In genomic region chr2:168652997-168653906, GRCh38 we compare ENCODE assay signal across 20 cellular contexts.
"Had no signal": no experiment of that assay in that cellular context is flagged by ENCODE, and none has a peak within 500 bp of the region (broad histone marks: within the 10 kb centered on the region; RNA-seq: fewer than 3 reads in every experiment).

No MANE protein-coding gene starts in this region.

- H3K27me3 ChIP-seq: adrenal gland, cardiac muscle cell, right atrium auricular region, tibial artery, vagina had no signal

- H3K27ac ChIP-seq: adrenal gland, cardiac muscle cell, right atrium auricular region, skin epidermis, tibial artery, vagina had no signal

- H3K9me3 ChIP-seq: adrenal gland, right atrium auricular region, tibial artery, vagina had no signal

- DNase-seq: activated CD4-positive, alpha-beta memory T cell treated with anti-CD3 and anti-CD28 coated beads, Interleukin-2, amount 10 ng/mL, durations not matched to agents 7 days and 5 days; activated effector memory CD4-positive, alpha-beta T cell treated with anti-CD3 and anti-CD28 coated beads, Interleukin-2, amount 50 U/mL, for 16 hours; activated T-cell treated with anti-CD3 and anti-CD28 coated beads, Interleukin-2, amount 50 U/mL, for 48 hours; adrenal gland; hippocampal formation; left ventricle myocardium superior; mesenchymal stem cell; natural killer cell; nucleus accumbens; stimulated activated CD4-positive, alpha-beta T cell treated with anti-CD3 and anti-CD28 coated beads, Interleukin-15, amount 100 ng/mL, for 24 hours; stimulated activated CD4-positive, alpha-beta T cell treated with anti-CD3 and anti-CD28 coated beads, Interleukin-4, amount 100 ng/mL, for 1 hour; stimulated activated naive B cell treated with anti-CD40 and anti-IgM and Interleukin-4, amounts not matched to agents 10 μg/mL and 1 μg/mL and 100 μg/mL, for 72 hours; T1000; tibial artery had no signal

- H3K4me3 Mint-ChIP-seq: activated CD4-positive, alpha-beta memory T cell treated with anti-CD3 and anti-CD28 coated beads, Interleukin-2, amount 10 ng/mL, durations not matched to agents 7 days and 5 days; activated naive CD4-positive, alpha-beta T cell treated with anti-CD3 and anti-CD28 coated beads, Interleukin-2, amount 50 U/mL, for 24 hours; natural killer cell; stimulated activated naive B cell treated with anti-CD40 and anti-IgM and Interleukin-4, amounts not matched to agents 10 μg/mL and 1 μg/mL and 100 μg/mL, for 72 hours had no signal

- H3K36me3 ChIP-seq: adrenal gland, cardiac muscle cell, right atrium auricular region, tibial artery, vagina had no signal

- H3K36me3 Mint-ChIP-seq: natural killer cell had no signal

- H3K27ac Mint-ChIP-seq: activated CD4-positive, alpha-beta memory T cell treated with anti-CD3 and anti-CD28 coated beads, Interleukin-2, amount 10 ng/mL, durations not matched to agents 7 days and 5 days; activated naive CD4-positive, alpha-beta T cell treated with anti-CD3 and anti-CD28 coated beads, Interleukin-2, amount 50 U/mL, for 24 hours; natural killer cell; progenitor cell of endocrine pancreas; stimulated activated naive B cell treated with anti-CD40 and anti-IgM and Interleukin-4, amounts not matched to agents 10 μg/mL and 1 μg/mL and 100 μg/mL, for 72 hours had no signal

- H3K27me3 Mint-ChIP-seq: activated CD4-positive, alpha-beta memory T cell treated with anti-CD3 and anti-CD28 coated beads, Interleukin-2, amount 10 ng/mL, durations not matched to agents 7 days and 5 days; activated naive CD4-positive, alpha-beta T cell treated with anti-CD3 and anti-CD28 coated beads, Interleukin-2, amount 50 U/mL, for 24 hours; progenitor cell of endocrine pancreas; stimulated activated naive B cell treated with anti-CD40 and anti-IgM and Interleukin-4, amounts not matched to agents 10 μg/mL and 1 μg/mL and 100 μg/mL, for 72 hours had no signal

- ATAC-seq: left ventricle myocardium superior; natural killer cell; stimulated activated naive B cell treated with anti-CD40 and anti-IgM and Interleukin-4, amounts not matched to agents 10 μg/mL and 1 μg/mL and 100 μg/mL, for 72 hours had no signal

- H3K9me3 Mint-ChIP-seq: activated CD4-positive, alpha-beta memory T cell treated with anti-CD3 and anti-CD28 coated beads, Interleukin-2, amount 10 ng/mL, durations not matched to agents 7 days and 5 days; activated naive CD4-positive, alpha-beta T cell treated with anti-CD3 and anti-CD28 coated beads, Interleukin-2, amount 50 U/mL, for 24 hours; natural killer cell had no signal

- H3K4me3 ChIP-seq: adrenal gland, cardiac muscle cell, right atrium auricular region, skin epidermis, tibial artery, vagina had no signal

- H3K4me1 Mint-ChIP-seq: activated CD4-positive, alpha-beta memory T cell treated with anti-CD3 and anti-CD28 coated beads, Interleukin-2, amount 10 ng/mL, durations not matched to agents 7 days and 5 days had no signal
